19 cellular contexts compared by ENCODE assay signal in the genomic region with DNA sequence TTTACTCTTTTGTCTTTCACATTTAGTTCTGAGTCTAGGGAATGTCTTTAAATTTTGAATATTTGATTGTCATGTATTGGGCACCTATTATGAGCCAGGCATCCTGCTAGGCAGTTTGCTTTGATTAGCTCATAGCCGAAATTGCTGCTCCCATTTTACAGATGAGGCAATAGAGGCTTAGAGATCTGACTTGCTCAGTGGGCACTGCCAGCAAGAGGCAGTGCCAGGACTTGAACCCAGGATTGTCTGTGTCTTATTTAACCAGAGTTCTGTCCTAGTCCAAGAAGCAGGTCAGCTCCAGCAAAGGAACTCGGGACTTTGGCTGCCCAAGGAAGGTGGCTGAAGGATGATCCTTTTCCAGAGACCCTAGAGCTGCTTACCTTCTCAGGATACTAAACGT. TPM values are rescaled to one million over a fixed set of nuclear protein-coding genes. Genes with fewer than 3 reads are reported as not detected.
A peak's percentile ranks its signal among the peaks of the same experiment; 100 is the strongest.
DNase-seq lines count a peak whose midpoint lies in the region; ATAC-seq, FAIRE-seq and TF ChIP-seq lines count a peak whose summit lies in the region.
"Had no signal": no experiment of that assay in that cellular context is flagged by ENCODE, and none has a peak within 500 bp of the region (broad histone marks: within the 10 kb centered on the region; RNA-seq: fewer than 3 reads in every experiment).

No MANE protein-coding gene starts in this region.

- H3K4me1 ChIP-seq in heart right ventricle (no peaks in the 10 kb centered on the region), K562 (replicated peaks in 1 of 2; ENCODE audit: control insufficient read depth in 2 of 2, insufficient read depth in 2 of 2, low read length in 2 of 2) (no peaks in the 10 kb centered on the region)
- H3K4me1 ChIP-seq: Caco-2 had no signal

- TF ChIP-seq CTCF in heart right ventricle (IDR thresholded peaks at IDR 0.05) = no peak
- no peak for TF ChIP-seq CTCF in K562 (IDR thresholded peaks at IDR 0.05 in 2 of 3, conservative IDR thresholded peaks at IDR 0.05 in 1 of 3; ENCODE audit: insufficient read depth in 2 of 3, low read depth in 1 of 3, low read length in 3 of 3)
- no peak for TF ChIP-seq CTCF in coronary artery (IDR thresholded peaks at IDR 0.05)

- TF ChIP-seq POLR2A in K562 (conservative IDR thresholded peaks at IDR 0.05) (no peak), GM12892 (IDR thresholded peaks at IDR 0.05; ENCODE audit: low read depth, low read length) (no peak)

- CTCF ChIA-PET in K562 (lab: Yijun Ruan, JAX; ENCODE audit: low intra/inter-chr PET ratio) = no interaction called here

- FAIRE-seq in K562 (lab: Jason Lieb, UNC) (no peak), GM12892 (lab: Jason Lieb, UNC) (no peak)
- FAIRE-seq: G401.6 had no signal

- H3K4me2 ChIP-seq in K562 (ENCODE audit: insufficient read depth, low read length) = no peak overlapping the region

- H3K9me3 ChIP-seq in heart right ventricle = no peaks in the 10 kb centered on the region
- no peaks in the 10 kb centered on the region for H3K9me3 ChIP-seq in K562 (replicated peaks; ENCODE audit: control insufficient read depth, insufficient read depth, low read depth, low read length)
- H3K9me3 ChIP-seq: Caco-2 had no signal

- H3K36me3 ChIP-seq in heart right ventricle (no peaks in the 10 kb centered on the region), K562 (ENCODE audit: control insufficient read depth, insufficient read depth, low read length) (no peaks in the 10 kb centered on the region)

- H4K20me1 ChIP-seq in K562 (replicated peaks; ENCODE audit: control insufficient read depth, insufficient read depth, low read length) = no peaks in the 10 kb centered on the region

- intact Hi-C loops in Right ventricle myocardium superior (cut with DNase I) (no loop called here), heart right ventricle (cut with DNase I) (loop anchor here in 1 of 10 donors (5.0 kb wide), 1 partner anchor 306 kb away; no protein-coding TSS in a partner anchor), K562 (cut with micrococcal nuclease) (no loop called here)

- WGBS in heart right ventricle, 2 donors = 86 to 87% methylated on average over 3 of the region's 3 CpGs
- 0% methylated on average over 3 of the region's 3 CpGs for WGBS in K562 (ENCODE audit: insufficient coverage, low coverage, missing lambda C conversion rate)

- H3K79me2 ChIP-seq in K562 (ENCODE audit: control insufficient read depth, insufficient read depth, low read length) = no peaks in the 10 kb centered on the region

- in situ Hi-C loops in K562 (cut with MboI) = no loop called here

- TF ChIP-seq EP300 in K562 (IDR thresholded peaks at IDR 0.05; ENCODE audit: low read length) = no peak

- POLR2A ChIA-PET in K562 (lab: Yijun Ruan, JAX) = no interaction called here

- H3K9ac ChIP-seq in K562 (ENCODE audit: insufficient read depth in 1 of 2, low read depth in 2 of 2, low read length in 2 of 2) = no peak overlapping the region

- no peak for TF ChIP-seq RAD21 in K562 (CRISPR knock-in tag; conservative IDR thresholded peaks at IDR 0.05 in 1 of 2, IDR thresholded peaks at IDR 0.05 in 1 of 2)

- H3K4me3 ChIP-seq in heart right ventricle (no peak overlapping the region), K562 (no peak overlapping the region), coronary artery (no peak overlapping the region)

- no peaks in the 10 kb centered on the region for H3K9me1 ChIP-seq in K562 (ENCODE audit: control insufficient read depth, insufficient read depth, low read length)

- DNase-seq in Right ventricle myocardium superior (peak; percentile 11), heart right ventricle (no peak), K562 (ENCODE audit: extremely low read depth in 1 of 4, low spot score in 3 of 4) (no peak), coronary artery (ENCODE audit: low spot score) (peak; percentile 35), mesenteric fat pad (ENCODE audit: low spot score) (peak; percentile 68), GM12892 (ENCODE audit: insufficient read length) (no peak)
- DNase-seq: C1 segment of cervical spinal cord; Caco-2; CD8-positive, alpha-beta T cell; DMS153; DND-41; GOT3; H7; HCEC 1CT had no signal

- H3K27ac ChIP-seq in heart right ventricle (no peak overlapping the region), K562 (ENCODE audit: extremely low read depth, low read depth, low read length) (no peak overlapping the region), coronary artery (no peak overlapping the region)

- BruUV-seq in K562 (replicated peaks; lab: Mats Ljungman, UMichigan) = no TSS peak

- no peaks in the 10 kb centered on the region for H3K27me3 ChIP-seq in heart right ventricle
- H3K27me3 ChIP-seq in K562 (ENCODE audit: control insufficient read depth in 2 of 2, insufficient read depth in 2 of 2, low read length in 2 of 2) = peaks cover 5 to 16% of the 10 kb centered on the region in 2 experiments; a peak in 4 of 5 replicates

- ATAC-seq in Right ventricle myocardium superior (ENCODE audit: poor library complexity) (no peak), heart right ventricle (no peak), K562 (no peak), GM18873 (IDR thresholded peaks at IDR 0.05; ENCODE audit: low FRiP score, unreplicated experiment) (no peak), GM21576 (IDR thresholded peaks at IDR 0.05; ENCODE audit: unreplicated experiment) (no peak)
- ATAC-seq: CD8-positive, alpha-beta T cell had no signal

- no peak overlapping the region for H2AFZ ChIP-seq in K562 (ENCODE audit: low read depth, low read length)

TF ChIP-seq in K562, 482 proteins besides CTCF, POLR2A, EP300 and RAD21:
- TF ChIP-seq, protein P1, sequence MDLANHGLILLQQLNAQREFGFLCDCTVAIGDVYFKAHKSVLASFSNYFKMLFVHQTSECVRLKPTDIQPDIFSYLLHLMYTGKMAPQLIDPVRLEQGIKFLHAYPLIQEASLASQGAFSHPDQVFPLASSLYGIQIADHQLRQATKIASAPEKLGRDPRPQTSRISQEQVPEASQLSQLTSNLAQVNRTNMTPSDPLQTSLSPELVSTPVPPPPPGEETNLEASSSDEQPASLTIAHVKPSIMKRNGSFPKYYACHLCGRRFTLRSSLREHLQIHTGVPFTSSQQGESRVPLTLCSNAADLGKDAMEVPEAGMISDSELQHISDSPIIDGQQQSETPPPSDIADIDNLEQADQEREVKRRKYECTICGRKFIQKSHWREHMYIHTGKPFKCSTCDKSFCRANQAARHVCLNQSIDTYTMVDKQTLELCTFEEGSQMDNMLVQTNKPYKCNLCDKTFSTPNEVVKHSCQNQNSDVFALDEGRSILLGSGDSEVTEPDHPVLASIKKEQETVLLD (IDR thresholded peaks at IDR 0.05) = no peak
- TF ChIP-seq ELF1 (tag; IDR thresholded peaks at IDR 0.05) = no peak
- peak; percentile 48 for TF ChIP-seq RBM25 (IDR thresholded peaks at IDR 0.05; ENCODE audit: low read depth, low read length, severe bottlenecking)
TF ChIP-seq in K562: peak in this region for 1.

RNA-seq across cellular contexts. Expression of a gene that starts 24.5 kb away (rescaled TPM):
- total RNA-seq in Right ventricle myocardium superior = 1.4 TPM
- 1 to 10 TPM in 8 of 10 donors, under 1 TPM in 2; 0.26 to 9.6 (median 2.0) TPM for total RNA-seq in heart right ventricle
- polyA plus RNA-seq in heart right ventricle = 1 to 10 TPM; 1.2 to 5.6 TPM
- not detected in 2 replicates for total RNA-seq in K562 (2011; cell fraction: chromatin; rRNA removed; ENCODE audit: low replicate concordance)
- total RNA-seq in K562 (2011; cell fraction: nucleolus; rRNA removed) = not detected in 2 replicates
- total RNA-seq in K562 (2011; cell fraction: nucleoplasm; rRNA removed) = not detected in 2 replicates
- total RNA-seq in K562 (2014; rRNA removed) = not detected in 2 replicates
- total RNA-seq in K562 (2014; rRNA removed; fragmentation: Illumina TruSeq; extraction: Trizol) = not detected in 2 replicates
- not detected in 2 replicates for total RNA-seq in K562 (2015; rRNA removed; fragmentation: Illumina TruSeq; extraction: Trizol)
- not detected in 2 replicates for total RNA-seq in K562 (2021)
- not detected in 2 replicates for polyA plus RNA-seq in K562 (2011; rRNA removed)
- not detected in 2 replicates for polyA plus RNA-seq in K562 (2011; cell fraction: cytosol; rRNA removed)
- not detected in 2 replicates for polyA plus RNA-seq in K562 (2011; cell fraction: nucleus; rRNA removed)
- polyA plus RNA-seq in K562 (2012) = 0.11 TPM in 1 of 2 replicates, not detected in the other
- polyA plus RNA-seq in K562 (2014; fragmentation: Illumina TruSeq; extraction: Trizol) = not detected in 2 replicates
- polyA plus RNA-seq in K562 (2014; fragmentation: Nextera tagmentation; extraction: Ambion mirVana) = not detected
- polyA plus RNA-seq in K562 (2014; rRNA removed) = not detected in 2 replicates
- polyA minus RNA-seq in K562 (2011; rRNA and poly(A)+ RNA removed) = not detected in 2 replicates
- not detected in 2 replicates for polyA minus RNA-seq in K562 (2011; cell fraction: cytosol; rRNA and poly(A)+ RNA removed)
- polyA minus RNA-seq in K562 (2011; cell fraction: nucleus; rRNA and poly(A)+ RNA removed) = not detected in 2 replicates
- 0.51 TPM for total RNA-seq in mesenteric fat pad
- not detected for polyA plus RNA-seq in GM12892 (2012; ENCODE audit: missing spikeins)
- total RNA-seq: A673; Caco-2; CD8-positive, alpha-beta T cell had no signal
- polyA plus RNA-seq: BJ had no signal

Comparison
In these comparisons a context has a peak if more than half of its experiments do, and no peak if none do; other contexts are left out.
1. DNase-seq: peak in Right ventricle myocardium superior (single experiment), coronary artery (single experiment) and mesenteric fat pad (single experiment); none in heart right ventricle (0 of 2), K562 (0 of 4) and GM12892 (single experiment).